ENCODE assay signal across 8 cellular contexts in the genomic region with DNA sequence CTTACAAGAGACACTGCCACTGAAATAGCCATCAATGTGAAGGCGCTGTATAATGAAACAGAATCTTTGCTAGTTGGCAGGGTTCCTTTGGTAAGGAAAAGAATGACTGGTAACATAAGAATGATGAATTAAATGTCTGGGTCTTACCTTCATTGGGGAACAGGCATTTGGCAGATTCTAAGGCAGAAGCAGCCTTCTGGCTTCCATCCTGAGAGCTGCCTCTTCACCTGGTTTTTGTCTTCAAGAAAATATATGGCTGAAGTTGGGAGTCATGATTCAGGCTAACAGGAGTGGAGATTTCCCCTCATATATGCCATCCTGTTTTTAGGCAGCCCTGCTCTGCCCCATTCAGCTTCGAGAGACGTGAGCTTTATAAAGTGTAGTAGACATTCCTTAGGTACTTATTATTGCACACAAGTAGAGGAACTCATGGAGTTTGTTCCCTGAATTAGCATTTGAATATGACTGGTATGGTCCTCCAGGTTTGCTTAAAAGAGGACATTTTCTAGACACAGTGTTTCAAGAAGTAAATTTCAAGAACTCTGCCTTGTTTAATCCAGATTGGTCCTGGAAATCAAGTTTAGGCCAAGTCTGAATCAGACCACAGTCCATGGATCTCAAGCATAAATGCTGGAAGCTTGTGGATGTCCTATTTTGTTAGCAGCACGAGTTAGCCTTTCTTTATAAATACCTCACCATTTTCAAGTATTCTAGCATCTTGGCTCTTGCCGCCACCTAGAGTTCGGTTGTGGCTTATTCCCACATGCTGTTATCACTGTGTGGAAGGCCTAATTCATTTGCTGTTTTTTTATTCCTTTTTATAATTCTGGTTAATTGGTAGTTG. TPM values are rescaled to one million over a fixed set of nuclear protein-coding genes. Genes with fewer than 3 reads are reported as not detected.
DNase-seq lines count a peak whose midpoint lies in the region; ATAC-seq, FAIRE-seq and TF ChIP-seq lines count a peak whose summit lies in the region.

No MANE protein-coding gene starts in this region.

- TF ChIP-seq CTCF in BJ (IDR thresholded peaks at IDR 0.05; ENCODE audit: insufficient read depth, low read depth, low read length): peak; percentile 69
- TF ChIP-seq CTCF in OCI-LY3 (IDR thresholded peaks at IDR 0.05; ENCODE audit: low read depth, low read length): peak; percentile 86
- peak; percentile 79 for TF ChIP-seq CTCF in chondrocyte (IDR thresholded peaks at IDR 0.05)

- H3K4me3 ChIP-seq in BJ (ENCODE audit: low read depth, low read length) (no peak overlapping the region), OCI-LY3 (ENCODE audit: low read length) (no peak overlapping the region)
- H3K4me3 ChIP-seq in naive thymus-derived CD4-positive, alpha-beta T cell (ENCODE audit: low read length): no peak overlapping the region

- peak; percentile 65 for FAIRE-seq in GM12892 (lab: Jason Lieb, UNC)

- H3K27ac Mint-ChIP-seq in chondrocyte (ENCODE audit: unreplicated experiment): peak overlapping the region; percentile 45
- H3K27ac Mint-ChIP-seq in naive thymus-derived CD4-positive, alpha-beta T cell: peak overlapping the region in 1 of 9 donors; percentile 36

- H3K4me2 ChIP-seq in OCI-LY3 (ENCODE audit: low read length): no peak overlapping the region

- no peaks in the 10 kb centered on the region for H3K27me3 Mint-ChIP-seq in chondrocyte (ENCODE audit: low read depth)
- no peaks in the 10 kb centered on the region for H3K27me3 Mint-ChIP-seq in naive thymus-derived CD4-positive, alpha-beta T cell

- H3K27ac ChIP-seq in OCI-LY3 (ENCODE audit: low read length): no peak overlapping the region
- no peak overlapping the region for H3K27ac ChIP-seq in naive thymus-derived CD4-positive, alpha-beta T cell (ENCODE audit: low read depth, low read length)

- H3K36me3 ChIP-seq in BJ (ENCODE audit: control insufficient read depth, insufficient read depth, low read length) (peaks cover 2% of the 10 kb centered on the region; the same call in 1 of the 2 replicates), OCI-LY3 (replicated peaks; ENCODE audit: low read depth, low read length) (peaks cover 12% of the 10 kb centered on the region)
- peaks cover 0 to under 1% (median 0%) of the 10 kb centered on the region in 3 experiments for H3K36me3 ChIP-seq in naive thymus-derived CD4-positive, alpha-beta T cell (ENCODE audit: control insufficient read depth in 2 of 3, insufficient read depth in 3 of 3, low read length in 3 of 3)

- no peaks in the 10 kb centered on the region for H3K79me2 ChIP-seq in OCI-LY3 (ENCODE audit: low read length)

- no peak overlapping the region for H2AFZ ChIP-seq in OCI-LY3 (ENCODE audit: low read depth, low read length)

- intact Hi-C loops in naive thymus-derived CD4-positive, alpha-beta T cell (cut with micrococcal nuclease): loop anchor here (1.0 to 2.0 kb wide), 2 partner anchors 105 to 547 kb away; no protein-coding TSS in a partner anchor

- H3K4me1 ChIP-seq in OCI-LY3 (ENCODE audit: low read length): no peaks in the 10 kb centered on the region
- no peaks in the 10 kb centered on the region for H3K4me1 ChIP-seq in naive thymus-derived CD4-positive, alpha-beta T cell (ENCODE audit: control insufficient read depth in 2 of 2, insufficient read depth in 2 of 2, low read length in 2 of 2)

- POLR2A ChIA-PET in BJ (lab: Charles Lee): interaction anchor here (0.6 kb wide), 1 partner anchor 168 kb away, joined by 6 read pairs; no protein-coding TSS in a partner anchor
- POLR2A ChIA-PET in naive thymus-derived CD4-positive, alpha-beta T cell (lab: Charles Lee): no interaction called here

- ATAC-seq in naive thymus-derived CD4-positive, alpha-beta T cell: peak; percentile 42
- ATAC-seq in HG02840 (IDR thresholded peaks at IDR 0.05; ENCODE audit: low FRiP score, unreplicated experiment): no peak
- no peak for ATAC-seq in GM19397 (IDR thresholded peaks at IDR 0.05; ENCODE audit: unreplicated experiment)
- ATAC-seq in HG02571 (IDR thresholded peaks at IDR 0.05; ENCODE audit: unreplicated experiment): no peak

- no peak for TF ChIP-seq POLR2A in GM12892 (IDR thresholded peaks at IDR 0.05; ENCODE audit: low read depth, low read length)

- CTCF ChIA-PET in BJ (lab: Yijun Ruan, JAX): interaction anchor here (0.6 to 1.0 kb wide), 7 partner anchors 11 to 547 kb away, joined by 3 to 4 read pairs (median 3); no protein-coding TSS in a partner anchor
- CTCF ChIA-PET in naive thymus-derived CD4-positive, alpha-beta T cell (lab: Charles Lee): interaction anchor here (0.7 kb wide), 1 partner anchor 375 kb away, joined by 3 read pairs; no protein-coding TSS in a partner anchor

- H3K27me3 ChIP-seq in BJ (ENCODE audit: control insufficient read depth, insufficient read depth, low read length) (no peaks in the 10 kb centered on the region), OCI-LY3 (ENCODE audit: low read depth, low read length) (no peaks in the 10 kb centered on the region)
- H3K27me3 ChIP-seq in naive thymus-derived CD4-positive, alpha-beta T cell (ENCODE audit: control insufficient read depth in 2 of 2, insufficient read depth in 2 of 2, low read length in 2 of 2): no peaks in the 10 kb centered on the region

- no peaks in the 10 kb centered on the region for H4K20me1 ChIP-seq in OCI-LY3 (ENCODE audit: insufficient read depth, low read length)

- no peak overlapping the region for H3K9ac ChIP-seq in OCI-LY3 (ENCODE audit: low read length)

- no peaks in the 10 kb centered on the region for H3K9me3 Mint-ChIP-seq in chondrocyte (ENCODE audit: low read depth)
- peaks cover 0 to 1% (median 0%) of the 10 kb centered on the region in 11 donors for H3K9me3 Mint-ChIP-seq in naive thymus-derived CD4-positive, alpha-beta T cell

- DNase-seq in BJ (ENCODE audit: low read depth) (no peak), GM12892 (ENCODE audit: insufficient read length) (no peak), chondrocyte (ENCODE audit: low spot score) (no peak)
- peak in 5 of 9 donors; percentile 3 to 20 (median 5) for DNase-seq in naive thymus-derived CD4-positive, alpha-beta T cell

- H3K9me3 ChIP-seq in OCI-LY3 (ENCODE audit: insufficient read depth, low read length): no peaks in the 10 kb centered on the region
- H3K9me3 ChIP-seq in naive thymus-derived CD4-positive, alpha-beta T cell (ENCODE audit: control insufficient read depth in 2 of 3, low read length in 3 of 3): no peaks in the 10 kb centered on the region

- H3K4me3 Mint-ChIP-seq in chondrocyte (ENCODE audit: unreplicated experiment): no peak overlapping the region
- H3K4me3 Mint-ChIP-seq in naive thymus-derived CD4-positive, alpha-beta T cell: no peak overlapping the region

- H3K4me1 Mint-ChIP-seq in chondrocyte (ENCODE audit: low read depth): peaks cover 14% of the 10 kb centered on the region
- no peaks in the 10 kb centered on the region for H3K4me1 Mint-ChIP-seq in naive thymus-derived CD4-positive, alpha-beta T cell

- peaks cover 16% of the 10 kb centered on the region for H3K36me3 Mint-ChIP-seq in chondrocyte (ENCODE audit: low read depth)
- peaks cover 7 to 39% (median 28%) of the 10 kb centered on the region in 5 donors for H3K36me3 Mint-ChIP-seq in naive thymus-derived CD4-positive, alpha-beta T cell

RNA-seq across cellular contexts. Expression of gene AKAP11, which starts 56.2 kb away (rescaled TPM):
- 9.3 and 18.3 TPM in 2 replicates for polyA plus RNA-seq in BJ (2011; rRNA removed)
- 14.0 and 16.9 TPM in 2 replicates for polyA minus RNA-seq in BJ (2011; rRNA and poly(A)+ RNA removed)
- polyA plus RNA-seq in GM12892 (2012; ENCODE audit: missing spikeins): 28.5 TPM
- total RNA-seq in chondrocyte: 34.3 to 38.3 TPM (median 34.9 TPM) in 3 replicates
- total RNA-seq in naive thymus-derived CD4-positive, alpha-beta T cell: 10 to 100 TPM; 23.2 to 42.1 (median 33.2) TPM
- polyA plus RNA-seq in naive thymus-derived CD4-positive, alpha-beta T cell: 1 to 10 TPM; 2.6 to 3.2 TPM

Comparison
In these comparisons a context has a peak if more than half of its experiments do, and no peak if none do; other contexts are left out.
1. DNase-seq: peak in naive thymus-derived CD4-positive, alpha-beta T cell (5 of 9); none in BJ (single experiment), GM12892 (single experiment) and chondrocyte (single experiment).
2. Peak in every context shown above with its lines, with median percentiles within 50 percentile points of each other: CTCF ChIP-seq.